ENCODE assay signal across 26 cellular contexts in the genomic region with DNA sequence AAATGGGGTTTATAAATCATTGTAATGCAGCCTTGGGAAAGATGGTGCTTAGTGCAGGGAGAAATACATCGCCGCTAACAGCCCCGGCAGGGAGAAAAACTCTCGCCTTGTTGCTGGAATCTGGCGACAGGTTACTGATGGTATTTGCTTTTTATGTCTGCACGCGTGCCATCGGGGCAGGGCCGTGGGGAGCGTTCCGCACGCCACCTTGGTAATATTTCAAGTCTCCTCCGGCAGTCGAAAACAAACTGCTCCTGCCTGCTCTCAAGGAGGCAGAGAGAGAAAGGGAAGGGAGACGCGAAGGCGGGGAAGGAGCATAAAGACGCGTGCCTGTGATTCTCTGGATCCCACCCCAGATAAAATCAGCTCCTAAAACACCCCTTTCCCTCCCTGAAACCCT. TPM values are rescaled to one million over a fixed set of nuclear protein-coding genes. Genes with fewer than 3 reads are reported as not detected.
"Had no signal": no experiment of that assay in that cellular context is flagged by ENCODE, and none has a peak within 500 bp of the region (broad histone marks: within the 10 kb centered on the region; RNA-seq: fewer than 3 reads in every experiment).

No MANE protein-coding gene starts in this region.

- H3K4me3 Mint-ChIP-seq: activated CD4-positive, alpha-beta memory T cell treated with anti-CD3 and anti-CD28 coated beads for 36 hours; activated CD4-positive, alpha-beta T cell treated with anti-CD3 and anti-CD28 coated beads, Interleukin-2, amount 10 ng/mL, durations not matched to agents 7 days and 5 days; activated T-cell treated with anti-CD3 and anti-CD28 coated beads, Interleukin-2, amount 50 U/mL, for 72 hours had no signal

- DNase-seq: activated CD4-positive, alpha-beta memory T cell treated with anti-CD3 and anti-CD28 coated beads for 36 hours; activated CD4-positive, alpha-beta T cell treated with anti-CD3 and anti-CD28 coated beads, Interleukin-2, amount 10 ng/mL, durations not matched to agents 7 days and 5 days; activated CD4-positive, CD25-positive, alpha-beta regulatory T cell; activated CD8-positive, alpha-beta memory T cell treated with anti-CD3 and anti-CD28 coated beads, Interleukin-2, amount 50 U/mL, for 4 hours; activated gamma-delta T cell treated with Interleukin-2 at 50 U/mL for 16 hours; activated naive CD4-positive, alpha-beta T cell treated with anti-CD3 and anti-CD28 coated beads, Interleukin-2, amount 50 U/mL, for 16 hours; activated T-cell treated with anti-CD3 and anti-CD28 coated beads, Interleukin-2, amount 50 U/mL, for 72 hours; amygdala; NCI-H1092; NCI-H1417 treated with DMSO at 0.1 percent for 48 hours; NCI-H1694; NCI-H2029 treated with DMSO at 0.1 percent for 48 hours; NCI-H345; NCI-H510A; NCI-H526 treated with DMSO at 0.1 percent for 48 hours; SIG-M5; T-helper 1 cell had no signal

- H3K36me3 Mint-ChIP-seq: activated CD4-positive, alpha-beta memory T cell treated with anti-CD3 and anti-CD28 coated beads for 36 hours; brain had no signal

- H3K27ac ChIP-seq: KMS-11, VCaP had no signal

- H3K27me3 Mint-ChIP-seq: activated CD4-positive, alpha-beta memory T cell treated with anti-CD3 and anti-CD28 coated beads for 36 hours had no signal

- H3K9ac ChIP-seq: KMS-11 had no signal

- H3K9me3 Mint-ChIP-seq: activated CD4-positive, alpha-beta memory T cell treated with anti-CD3 and anti-CD28 coated beads for 36 hours; activated CD4-positive, alpha-beta T cell treated with anti-CD3 and anti-CD28 coated beads, Interleukin-2, amount 10 ng/mL, durations not matched to agents 7 days and 5 days; activated T-cell treated with anti-CD3 and anti-CD28 coated beads, Interleukin-2, amount 50 U/mL, for 72 hours; activated T-helper 2 cell treated with anti-CD3 and anti-CD28 coated beads, Interferon-gamma antibody, Interleukin-2, Interleukin-4, amounts not matched to agents 10 μg/mL and 5 μg/mL and 100 μg/mL, durations not matched to agents 14 hours and 24 hours and 36 hours; brain had no signal

- H3K27ac Mint-ChIP-seq: activated CD4-positive, alpha-beta memory T cell treated with anti-CD3 and anti-CD28 coated beads for 36 hours; activated CD4-positive, alpha-beta T cell treated with anti-CD3 and anti-CD28 coated beads, Interleukin-2, amount 10 ng/mL, durations not matched to agents 7 days and 5 days; activated T-cell treated with anti-CD3 and anti-CD28 coated beads, Interleukin-2, amount 50 U/mL, for 72 hours; activated T-helper 2 cell treated with anti-CD3 and anti-CD28 coated beads, Interferon-gamma antibody, Interleukin-2, Interleukin-4, amounts not matched to agents 10 μg/mL and 5 μg/mL and 100 μg/mL, durations not matched to agents 14 hours and 24 hours and 36 hours had no signal

- H3K4me1 Mint-ChIP-seq: activated CD4-positive, alpha-beta T cell treated with anti-CD3 and anti-CD28 coated beads, Interleukin-2, amount 10 ng/mL, durations not matched to agents 7 days and 5 days had no signal

- ATAC-seq: activated T-cell treated with anti-CD3 and anti-CD28 coated beads, Interleukin-2, amount 50 U/mL, for 72 hours had no signal

RNA-seq across cellular contexts. Expression of gene CFAP77, which starts 47.5 kb away (rescaled TPM):
- total RNA-seq: activated CD4-positive, alpha-beta memory T cell treated with anti-CD3 and anti-CD28 coated beads for 36 hours; activated CD4-positive, alpha-beta T cell treated with anti-CD3 and anti-CD28 coated beads, Interleukin-2, amount 10 ng/mL, durations not matched to agents 7 days and 5 days; activated CD8-positive, alpha-beta memory T cell treated with anti-CD3 and anti-CD28 coated beads for 36 hours; activated T-cell treated with anti-CD3 and anti-CD28 coated beads, Interleukin-2, amount 50 U/mL, for 72 hours; activated T-helper 2 cell treated with anti-CD3 and anti-CD28 coated beads, Interferon-gamma antibody, Interleukin-2, Interleukin-4, amounts not matched to agents 10 μg/mL and 5 μg/mL and 100 μg/mL, durations not matched to agents 14 hours and 24 hours and 36 hours; MCF 10A; OCI-LY7; RPMI7951; T-helper 2 cell treated with Interferon-gamma antibody and Interleukin-4, amounts not matched to agents 100 ng/mL and 5 ng/mL, for 36 hours had no signal
